Comparison of ENCODE assay signal across 9 cellular contexts in the genomic region with DNA sequence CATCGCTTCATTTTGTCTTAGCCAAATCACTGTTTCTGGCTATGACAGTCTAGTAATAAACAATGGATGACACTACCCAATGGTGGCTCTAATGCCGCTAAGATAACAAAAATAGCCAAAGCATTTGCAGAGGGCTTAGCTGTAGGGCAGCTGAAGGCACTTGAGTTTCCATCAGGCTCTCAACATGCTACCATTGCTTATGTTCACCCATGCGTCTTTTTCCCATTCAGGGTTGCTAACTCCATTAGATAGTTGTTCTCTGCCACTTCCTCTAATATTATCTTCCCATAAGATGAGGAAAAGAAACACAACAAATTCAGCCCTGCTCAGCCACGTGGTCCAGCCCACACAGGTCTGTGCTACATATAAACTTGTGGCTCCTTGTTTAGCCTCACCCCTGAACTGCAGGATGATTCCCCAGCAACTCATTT.
A peak's percentile ranks its signal among the peaks of the same experiment; 100 is the strongest.
DNase-seq lines count a peak whose midpoint lies in the region; ATAC-seq and TF ChIP-seq lines count a peak whose summit lies in the region.
"Had no signal": no experiment of that assay in that cellular context is flagged by ENCODE, and none has a peak within 500 bp of the region (broad histone marks: within the 10 kb centered on the region; RNA-seq: fewer than 3 reads in every experiment).

No MANE protein-coding gene starts in this region.

- peak overlapping the region; percentile 89 for H3K9ac ChIP-seq in adipocyte (ENCODE audit: low read length)

- no TSS peak for BruUV-seq in MCF 10A (replicated peaks; lab: Mats Ljungman, UMichigan)

- H3K9me3 Mint-ChIP-seq in MCF 10A (ENCODE audit: unreplicated experiment) = no peaks in the 10 kb centered on the region
- no peaks in the 10 kb centered on the region for H3K9me3 Mint-ChIP-seq in mesothelial cell of epicardium
- H3K9me3 Mint-ChIP-seq in type B pancreatic cell = no peaks in the 10 kb centered on the region

- POLR2A ChIA-PET in MCF 10A (lab: Yijun Ruan, JAX) = interaction anchor here (1.9 to 2.7 kb wide), 2 partner anchors 18 to 244 kb away, joined by 7 to 8 read pairs; no protein-coding TSS in a partner anchor

- H3K36me3 ChIP-seq in breast epithelium = no peaks in the 10 kb centered on the region
- no peaks in the 10 kb centered on the region for H3K36me3 ChIP-seq in adipocyte (ENCODE audit: control insufficient read depth, insufficient read depth, low read length, severe bottlenecking)
- H3K36me3 ChIP-seq: ovary had no signal

- CTCF ChIA-PET in MCF 10A (lab: Yijun Ruan, JAX) = no interaction called here

- intact Hi-C loops in breast epithelium (cut with DNase I; ENCODE audit: low total_unique reads) (no loop called here), MCF 10A (cut with micrococcal nuclease) (no loop called here)

- no peaks in the 10 kb centered on the region for H3K36me3 Mint-ChIP-seq in MCF 10A (ENCODE audit: insufficient read depth, unreplicated experiment)
- H3K36me3 Mint-ChIP-seq in mesothelial cell of epicardium = no peaks in the 10 kb centered on the region
- no peaks in the 10 kb centered on the region for H3K36me3 Mint-ChIP-seq in type B pancreatic cell

- TF ChIP-seq CTCF in breast epithelium (IDR thresholded peaks at IDR 0.05) = no peak
- TF ChIP-seq CTCF in MCF 10A (IDR thresholded peaks at IDR 0.05; ENCODE audit: unreplicated experiment) = no peak
- no peak for TF ChIP-seq CTCF in mesothelial cell of epicardium (IDR thresholded peaks at IDR 0.05; ENCODE audit: unreplicated experiment)
- TF ChIP-seq CTCF in type B pancreatic cell (conservative IDR thresholded peaks at IDR 0.05) = no peak
- TF ChIP-seq CTCF in omental fat pad (IDR thresholded peaks at IDR 0.05) = no peak

- DNase-seq in breast epithelium (ENCODE audit: low spot score in 2 of 2) (no peak), MCF 10A (ENCODE audit: unreplicated experiment) (no peak), adipocyte (ENCODE audit: low read depth) (no peak), mesothelial cell of epicardium (ENCODE audit: low spot score in 2 of 2, unreplicated experiment in 2 of 2) (no peak), type B pancreatic cell (ENCODE audit: extremely low spot score, unreplicated experiment) (no peak), omental fat pad (ENCODE audit: low spot score) (no peak)

- H3K27me3 ChIP-seq in breast epithelium = no peaks in the 10 kb centered on the region
- no peaks in the 10 kb centered on the region for H3K27me3 ChIP-seq in adipocyte (replicated peaks; ENCODE audit: control insufficient read depth, insufficient read depth, low read length)
- H3K27me3 ChIP-seq: ovary had no signal

- H3K4me3 ChIP-seq in breast epithelium = no peak overlapping the region
- H3K4me3 ChIP-seq in adipocyte (ENCODE audit: low read length) = peak overlapping the region; percentile 73

- TF ChIP-seq POLR2A in breast epithelium (IDR thresholded peaks at IDR 0.05) = no peak

- H3K27me3 Mint-ChIP-seq in MCF 10A (ENCODE audit: insufficient read depth, unreplicated experiment) = no peaks in the 10 kb centered on the region
- H3K27me3 Mint-ChIP-seq in mesothelial cell of epicardium (ENCODE audit: low read depth) = no peaks in the 10 kb centered on the region
- no peaks in the 10 kb centered on the region for H3K27me3 Mint-ChIP-seq in type B pancreatic cell

- no peak overlapping the region for H3K4me3 Mint-ChIP-seq in MCF 10A (ENCODE audit: unreplicated experiment)
- H3K4me3 Mint-ChIP-seq in mesothelial cell of epicardium = no peak overlapping the region
- H3K4me3 Mint-ChIP-seq in type B pancreatic cell = peak overlapping the region; percentile 64

- H3K4me1 Mint-ChIP-seq in MCF 10A (ENCODE audit: insufficient read depth, unreplicated experiment) (peaks cover 35% of the 10 kb centered on the region), mesothelial cell of epicardium (peaks cover 46% of the 10 kb centered on the region), type B pancreatic cell (ENCODE audit: unreplicated experiment) (peaks cover 49% of the 10 kb centered on the region)

- ATAC-seq in HG03460 (IDR thresholded peaks at IDR 0.05; ENCODE audit: unreplicated experiment) (no peak), HG02938 (IDR thresholded peaks at IDR 0.05; ENCODE audit: unreplicated experiment) (no peak), omental fat pad (ENCODE audit: low FRiP score) (no peak)

- peak overlapping the region; percentile 88 to 89 for H3K27ac ChIP-seq in breast epithelium

- H3K4me1 ChIP-seq in breast epithelium = peaks cover 11 to 19% of the 10 kb centered on the region in 2 donors
- H3K4me1 ChIP-seq in adipocyte (ENCODE audit: control insufficient read depth, insufficient read depth, low read length) = peaks cover 61% of the 10 kb centered on the region

- no peak overlapping the region for H3K27ac Mint-ChIP-seq in MCF 10A (ENCODE audit: low read depth, unreplicated experiment)
- peak overlapping the region; percentile 99 for H3K27ac Mint-ChIP-seq in mesothelial cell of epicardium
- H3K27ac Mint-ChIP-seq in type B pancreatic cell = peak overlapping the region; percentile 82

- H3K9me3 ChIP-seq in breast epithelium = no peaks in the 10 kb centered on the region
- H3K9me3 ChIP-seq in adipocyte (ENCODE audit: control insufficient read depth, low read length) = no peaks in the 10 kb centered on the region
- H3K9me3 ChIP-seq: ovary had no signal
